Comparison of ENCODE assay signal across 20 cellular contexts in the genomic region with DNA sequence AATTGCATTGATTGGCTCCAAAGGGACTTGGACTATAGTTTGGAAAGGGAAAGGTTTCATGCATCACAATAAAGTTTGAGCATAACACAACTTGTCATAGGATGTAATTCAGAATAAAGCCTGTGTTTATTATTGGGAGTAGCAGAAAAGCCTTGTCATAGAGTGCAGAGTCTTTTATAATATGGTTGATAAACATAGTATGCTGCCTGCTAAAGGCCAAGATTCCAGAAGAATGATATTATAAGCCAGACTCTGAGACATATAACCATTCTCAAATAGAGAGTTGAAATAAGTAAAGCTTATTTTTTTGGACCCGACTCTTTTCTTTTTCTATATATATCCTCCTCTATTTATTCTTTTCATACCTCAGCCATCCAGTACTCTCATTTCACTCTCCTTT.
"Had no signal": no experiment of that assay in that cellular context is flagged by ENCODE, and none has a peak within 500 bp of the region (broad histone marks: within the 10 kb centered on the region; RNA-seq: fewer than 3 reads in every experiment).

No MANE protein-coding gene starts in this region.

- H3K4me3 Mint-ChIP-seq: mesothelial cell of epicardium had no signal

- H3K9me3 ChIP-seq: gastrocnemius medialis had no signal

- DNase-seq: dermis blood vessel endothelial cell; dorsolateral prefrontal cortex; effector CD4-positive, alpha-beta T cell; effector memory CD4-positive, alpha-beta T cell; foreskin fibroblast; foreskin melanocyte; gastrocnemius medialis; glutamatergic neuron; head of caudate nucleus; heart right ventricle; hippocampal formation; left cardiac atrium; left lung; left ventricle myocardium superior; lower lobe of right lung; mesenchymal stem cell; mucosa of descending colon had no signal

- H3K27me3 ChIP-seq: dorsolateral prefrontal cortex, esophagus muscularis mucosa, gastrocnemius medialis, heart right ventricle, left lung had no signal

- ATAC-seq: gastrocnemius medialis, heart right ventricle, left cardiac atrium, left lung, left ventricle myocardium superior, lower lobe of right lung, mucosa of descending colon had no signal

- H3K27ac ChIP-seq: coronary artery, dorsolateral prefrontal cortex, esophagus muscularis mucosa, gastrocnemius medialis, heart right ventricle, left lung, lower lobe of right lung had no signal

- H3K4me1 Mint-ChIP-seq: mesothelial cell of epicardium had no signal

- H3K36me3 ChIP-seq: esophagus muscularis mucosa, gastrocnemius medialis, heart right ventricle, left lung, lower lobe of right lung had no signal

- H3K4me1 ChIP-seq: esophagus muscularis mucosa, heart right ventricle, left lung, lower lobe of right lung had no signal

- H3K27ac Mint-ChIP-seq: mesothelial cell of epicardium had no signal

- H3K4me3 ChIP-seq: coronary artery, dorsolateral prefrontal cortex, esophagus muscularis mucosa, gastrocnemius medialis, heart right ventricle, left lung, lower lobe of right lung, mucosa of descending colon had no signal

- H3K36me3 Mint-ChIP-seq: mesothelial cell of epicardium had no signal
